18 cellular contexts compared by ENCODE assay signal in the genomic region with DNA sequence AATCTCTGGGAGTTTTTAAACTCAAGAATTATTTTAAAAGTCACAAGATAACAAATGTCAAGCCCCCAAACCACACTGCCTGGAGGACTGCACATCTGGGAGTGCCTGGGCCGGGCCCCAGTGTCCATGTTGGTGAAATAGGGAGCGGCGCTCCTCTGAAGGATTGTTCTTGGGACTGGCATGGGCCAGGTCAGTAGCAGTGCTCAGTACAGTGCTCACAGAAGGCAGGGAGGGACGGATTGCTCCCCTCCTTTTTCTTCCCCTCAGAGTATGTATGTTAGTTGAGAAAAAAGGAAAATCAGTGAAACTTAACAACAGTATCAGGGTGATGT. TPM values are rescaled to one million over a fixed set of nuclear protein-coding genes. Genes with fewer than 3 reads are reported as not detected.
A peak's percentile ranks its signal among the peaks of the same experiment; 100 is the strongest.
DNase-seq lines count a peak whose midpoint lies in the region; ATAC-seq and TF ChIP-seq lines count a peak whose summit lies in the region.
"Had no signal": no experiment of that assay in that cellular context is flagged by ENCODE, and none has a peak within 500 bp of the region (broad histone marks: within the 10 kb centered on the region; RNA-seq: fewer than 3 reads in every experiment).

No MANE protein-coding gene starts in this region.

- peaks cover 100% of the 10 kb centered on the region for H3K79me2 ChIP-seq in GM23338 (replicated peaks; ENCODE audit: insufficient read depth)

- H4K20me1 ChIP-seq in GM23338 (replicated peaks; ENCODE audit: insufficient read depth): no peaks in the 10 kb centered on the region

- no peak for DNase-seq in CD4-positive, alpha-beta T cell
- DNase-seq in GM23338 (ENCODE audit: low spot score) (no peak), NCI-H748 (lab: John Stamatoyannopoulos, UW; ENCODE audit: unreplicated experiment) (no peak), NCI-H524 (lab: John Stamatoyannopoulos, UW) (no peak)
- DNase-seq in activated naive CD4-positive, alpha-beta T cell treated with anti-CD3 and anti-CD28 coated beads, Interleukin-2, amount 50 U/mL, for 72 hours (ENCODE audit: low spot score in 2 of 2): no peak
- DNase-seq in naive thymus-derived CD4-positive, alpha-beta T cell: no peak
- DNase-seq in central memory CD4-positive, alpha-beta T cell: no peak
- DNase-seq: activated CD4-positive, CD25-positive, alpha-beta regulatory T cell treated with anti-CD3 and anti-CD28 coated beads, Interleukin-2, amount 50 U/mL, for 72 hours; cortex of kidney; heart left ventricle; mesenchymal stem cell; MM.1S; NCI-H1694 treated with DMSO at 0.1 percent for 48 hours; SHP77 treated with DMSO at 0.1 percent for 48 hours; upper lobe of left lung had no signal

- TF ChIP-seq CTCF in CD4-positive, alpha-beta T cell (IDR thresholded peaks at IDR 0.05): no peak
- no peak for TF ChIP-seq CTCF in GM23338 (conservative IDR thresholded peaks at IDR 0.05; ENCODE audit: low read depth in 2 of 2)

- CTCF ChIA-PET in CD4-positive, alpha-beta T cell (lab: Charles Lee): interaction anchor here (2.0 to 4.7 kb wide), 2 partner anchors 11 to 31 kb away, joined by 5 to 62 read pairs; partner anchors contain the start of gene STX16
- CTCF ChIA-PET in naive thymus-derived CD4-positive, alpha-beta T cell (lab: Charles Lee): interaction anchor here (3.4 kb wide), 1 partner anchor 11 kb away, joined by 27 read pairs; the partner anchor contains the start of gene STX16

- POLR2A ChIA-PET in CD4-positive, alpha-beta T cell (lab: Charles Lee): interaction anchor here (1.6 to 4.0 kb wide), 2 partner anchors 11 to 32 kb away, joined by 4 to 99 read pairs; partner anchors contain the start of gene STX16
- POLR2A ChIA-PET in naive thymus-derived CD4-positive, alpha-beta T cell (lab: Charles Lee): interaction anchor here (0.6 to 6.8 kb wide), 5 partner anchors 9 to 44 kb away, joined by 3 to 99 read pairs (median 3); partner anchors contain the start of gene STX16

- H3F3A ChIP-seq in GM23338 (replicated peaks; ENCODE audit: low read depth): no peaks in the 10 kb centered on the region

- intact Hi-C loops in CD4-positive, alpha-beta T cell (cut with DNase I, micrococcal nuclease): no loop called here
- intact Hi-C loops in naive thymus-derived CD4-positive, alpha-beta T cell (cut with micrococcal nuclease): loop anchor here in 1 of 2 donors (5.0 kb wide), 1 partner anchor 950 kb away; the partner anchor contains the start of gene PMEPA1

- H3K4me1 ChIP-seq in GM23338 (ENCODE audit: insufficient read depth): peaks cover 64% of the 10 kb centered on the region
- H3K4me1 ChIP-seq in naive thymus-derived CD4-positive, alpha-beta T cell (ENCODE audit: control insufficient read depth in 2 of 2, insufficient read depth in 2 of 2, low read length in 2 of 2): peaks cover 42 to 46% of the 10 kb centered on the region in 2 donors

- no peaks in the 10 kb centered on the region for H3K9me2 ChIP-seq in GM23338 (ENCODE audit: insufficient read depth)

- H3K4me2 ChIP-seq in GM23338: no peak overlapping the region

- peaks cover 57% of the 10 kb centered on the region for H3K36me3 Mint-ChIP-seq in CD4-positive, alpha-beta T cell (ENCODE audit: low read depth)
- H3K36me3 Mint-ChIP-seq in GM23338 (ENCODE audit: low read depth): peaks cover 38% of the 10 kb centered on the region; the same call in 2 of the 3 replicates
- peaks cover 13 to 34% of the 10 kb centered on the region in 2 donors for H3K36me3 Mint-ChIP-seq in activated naive CD4-positive, alpha-beta T cell treated with anti-CD3 and anti-CD28 coated beads, Interleukin-2, amount 50 U/mL, for 72 hours
- H3K36me3 Mint-ChIP-seq in naive thymus-derived CD4-positive, alpha-beta T cell: peaks cover 0 to 41% (median 9%) of the 10 kb centered on the region in 5 donors

- H3K4me3 Mint-ChIP-seq in CD4-positive, alpha-beta T cell: peak overlapping the region; percentile 86
- no peak overlapping the region for H3K4me3 Mint-ChIP-seq in GM23338
- H3K4me3 Mint-ChIP-seq in naive thymus-derived CD4-positive, alpha-beta T cell: peak overlapping the region; percentile 76 to 95 (median 89)
- H3K4me3 Mint-ChIP-seq: B cell had no signal

- H3K9me3 Mint-ChIP-seq in CD4-positive, alpha-beta T cell: no peaks in the 10 kb centered on the region
- H3K9me3 Mint-ChIP-seq in GM23338: no peaks in the 10 kb centered on the region
- no peaks in the 10 kb centered on the region for H3K9me3 Mint-ChIP-seq in activated naive CD4-positive, alpha-beta T cell treated with anti-CD3 and anti-CD28 coated beads, Interleukin-2, amount 50 U/mL, for 72 hours
- peaks cover 0 to 1% (median 0%) of the 10 kb centered on the region in 11 donors for H3K9me3 Mint-ChIP-seq in naive thymus-derived CD4-positive, alpha-beta T cell

- H3K9me3 ChIP-seq in CD4-positive, alpha-beta T cell (ENCODE audit: control insufficient read depth, low read length): no peaks in the 10 kb centered on the region
- H3K9me3 ChIP-seq in naive thymus-derived CD4-positive, alpha-beta T cell (ENCODE audit: control insufficient read depth in 2 of 3, low read length in 3 of 3): no peaks in the 10 kb centered on the region
- H3K9me3 ChIP-seq: esophagus muscularis mucosa, heart left ventricle, upper lobe of left lung had no signal

- 0 out of 2 replicates have a peak, but pooled peaks cover 2% of the 10 kb centered on the region for H3K36me3 ChIP-seq in GM23338 (ENCODE audit: insufficient read depth)
- H3K36me3 ChIP-seq in naive thymus-derived CD4-positive, alpha-beta T cell (ENCODE audit: control insufficient read depth in 2 of 3, insufficient read depth in 3 of 3, low read length in 3 of 3): no peaks in the 10 kb centered on the region

- no peak overlapping the region for H2AFZ ChIP-seq in GM23338

- H3K27me3 ChIP-seq in CD4-positive, alpha-beta T cell (ENCODE audit: control insufficient read depth, insufficient read depth, low read length): no peaks in the 10 kb centered on the region
- no peaks in the 10 kb centered on the region for H3K27me3 ChIP-seq in GM23338 (ENCODE audit: insufficient read depth)
- H3K27me3 ChIP-seq in naive thymus-derived CD4-positive, alpha-beta T cell (ENCODE audit: control insufficient read depth in 2 of 2, insufficient read depth in 2 of 2, low read length in 2 of 2): no peaks in the 10 kb centered on the region
- H3K27me3 ChIP-seq: esophagus muscularis mucosa, heart left ventricle, upper lobe of left lung had no signal

- peaks cover 85% of the 10 kb centered on the region for H3K4me1 Mint-ChIP-seq in CD4-positive, alpha-beta T cell (ENCODE audit: low read depth)
- H3K4me1 Mint-ChIP-seq in GM23338: peaks cover 84% of the 10 kb centered on the region
- peaks cover 55 to 94% (median 82%) of the 10 kb centered on the region in 7 donors for H3K4me1 Mint-ChIP-seq in naive thymus-derived CD4-positive, alpha-beta T cell

- H3K27me3 Mint-ChIP-seq in CD4-positive, alpha-beta T cell: no peaks in the 10 kb centered on the region
- H3K27me3 Mint-ChIP-seq in GM23338 (ENCODE audit: insufficient read depth, low read depth, poor library complexity): peaks cover 6% of the 10 kb centered on the region
- no peaks in the 10 kb centered on the region for H3K27me3 Mint-ChIP-seq in naive thymus-derived CD4-positive, alpha-beta T cell
- H3K27me3 Mint-ChIP-seq: B cell had no signal

- no peak for ATAC-seq in CD4-positive, alpha-beta T cell (ENCODE audit: poor library complexity)
- ATAC-seq in GM23338: no peak
- no peak for ATAC-seq in activated naive CD4-positive, alpha-beta T cell treated with anti-CD3 and anti-CD28 coated beads, Interleukin-2, amount 50 U/mL, for 72 hours
- no peak for ATAC-seq in naive thymus-derived CD4-positive, alpha-beta T cell
- ATAC-seq in GM18498 (IDR thresholded peaks at IDR 0.05; ENCODE audit: unreplicated experiment): no peak

- peak overlapping the region; percentile 98 for H3K27ac Mint-ChIP-seq in CD4-positive, alpha-beta T cell
- peak overlapping the region; percentile 64 for H3K27ac Mint-ChIP-seq in GM23338
- H3K27ac Mint-ChIP-seq in activated naive CD4-positive, alpha-beta T cell treated with anti-CD3 and anti-CD28 coated beads, Interleukin-2, amount 50 U/mL, for 72 hours: peak overlapping the region; percentile 93 to 97
- H3K27ac Mint-ChIP-seq in naive thymus-derived CD4-positive, alpha-beta T cell: peak overlapping the region; percentile 97 to 100 (median 99)
- H3K27ac Mint-ChIP-seq: B cell had no signal

- no peak overlapping the region for H3K4me3 ChIP-seq in GM23338
- peak overlapping the region; percentile 15 for H3K4me3 ChIP-seq in naive thymus-derived CD4-positive, alpha-beta T cell (ENCODE audit: low read length)
- H3K4me3 ChIP-seq: esophagus muscularis mucosa, heart left ventricle, upper lobe of left lung had no signal

- peak overlapping the region; percentile 92 for H3K27ac ChIP-seq in CD4-positive, alpha-beta T cell (ENCODE audit: low read depth, low read length)
- peak overlapping the region; percentile 48; the same call in 1 of the 2 replicates for H3K27ac ChIP-seq in GM23338 (ENCODE audit: low read depth)
- H3K27ac ChIP-seq in naive thymus-derived CD4-positive, alpha-beta T cell (ENCODE audit: low read depth, low read length): peak overlapping the region; percentile 93

TF ChIP-seq in GM23338, 12 proteins besides CTCF, POLR2A, EP300 and RAD21 (continues in another document):
- TF ChIP-seq ETS1 (IDR thresholded peaks at IDR 0.05) (no peak), EZH2phosphoT487 (IDR thresholded peaks at IDR 0.05; ENCODE audit: unreplicated experiment) (no peak), ZNF114 (CRISPR knock-in tag; IDR thresholded peaks at IDR 0.05) (no peak)

RNA-seq across cellular contexts. Expression of gene STX16, which starts 11.0 kb away (rescaled TPM):
- total RNA-seq in CD4-positive, alpha-beta T cell: 100 to 1,000 TPM; 179 to 181 TPM
- 66.5 and 70.5 TPM in 2 replicates for total RNA-seq in GM23338 (2014; rRNA removed; shearing (Covaris generic))
- 27.7 and 31.2 TPM in 2 replicates for polyA plus RNA-seq in GM23338 (2016; fragmentation: Nextera tagmentation; extraction: Ambion mirVana)
- 100 to 1,000 TPM; 130 to 135 TPM for total RNA-seq in activated naive CD4-positive, alpha-beta T cell treated with anti-CD3 and anti-CD28 coated beads, Interleukin-2, amount 50 U/mL, for 72 hours
- total RNA-seq in naive thymus-derived CD4-positive, alpha-beta T cell: 100 to 1,000 TPM; 173 to 225 (median 189) TPM
- 10 to 100 TPM; 32.0 to 37.2 TPM for polyA plus RNA-seq in naive thymus-derived CD4-positive, alpha-beta T cell

RNA-seq across cellular contexts. Expression of gene NPEPL1, which starts 30.5 kb away (rescaled TPM):
- total RNA-seq in CD4-positive, alpha-beta T cell: 10 to 100 TPM; 58.3 to 61.1 TPM
- 24.1 and 30.0 TPM in 2 replicates for total RNA-seq in GM23338 (2014; rRNA removed; shearing (Covaris generic))
- polyA plus RNA-seq in GM23338 (2016; fragmentation: Nextera tagmentation; extraction: Ambion mirVana): 17.8 and 23.5 TPM in 2 replicates
- 10 to 100 TPM; 12.8 to 21.6 TPM for total RNA-seq in activated naive CD4-positive, alpha-beta T cell treated with anti-CD3 and anti-CD28 coated beads, Interleukin-2, amount 50 U/mL, for 72 hours
- 10 to 100 TPM; 32.8 to 76.2 (median 50.5) TPM for total RNA-seq in naive thymus-derived CD4-positive, alpha-beta T cell
- polyA plus RNA-seq in naive thymus-derived CD4-positive, alpha-beta T cell: 1 to 10 TPM; 6.2 to 6.9 TPM
